In the genomic region with DNA sequence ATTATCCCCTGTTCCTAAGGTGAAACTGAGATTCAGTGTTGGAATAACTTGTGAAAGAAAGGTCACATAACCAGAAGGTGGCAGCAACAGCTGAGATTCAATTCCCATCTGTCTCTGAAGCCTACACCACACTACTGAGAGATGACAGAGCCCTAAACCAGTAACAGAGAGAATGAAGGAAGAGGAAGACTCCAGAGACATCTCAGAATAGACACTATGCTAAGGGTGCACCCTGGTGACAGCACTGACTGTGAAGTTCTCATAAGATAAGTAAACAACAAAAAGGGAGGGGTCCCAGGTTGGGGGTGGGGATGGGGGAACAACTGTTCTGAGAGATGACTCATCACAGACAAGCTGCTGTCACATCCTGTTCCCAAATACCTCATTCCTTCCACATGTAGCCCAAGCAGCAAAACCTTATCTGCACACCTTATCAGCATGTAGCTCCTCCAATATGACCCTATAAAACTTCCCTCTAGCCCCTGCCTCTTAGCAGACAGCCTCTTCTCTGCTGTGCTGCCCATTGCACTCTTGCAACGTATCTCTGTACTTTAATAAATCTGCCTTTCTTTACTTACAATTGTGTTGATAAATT, we compare ENCODE assay signal across 9 cellular contexts. TPM values are rescaled to one million over a fixed set of nuclear protein-coding genes. Genes with fewer than 3 reads are reported as not detected.
DNase-seq lines count a peak whose midpoint lies in the region; ATAC-seq, FAIRE-seq and TF ChIP-seq lines count a peak whose summit lies in the region.
"Had no signal": no experiment of that assay in that cellular context is flagged by ENCODE, and none has a peak within 500 bp of the region (broad histone marks: within the 10 kb centered on the region; RNA-seq: fewer than 3 reads in every experiment).

No MANE protein-coding gene starts in this region.

- H2BK5ac ChIP-seq in H1 (ENCODE audit: low read depth, low read length): no peak overlapping the region
- no peak overlapping the region for H2BK5ac ChIP-seq in neuronal stem cell (ENCODE audit: low read length)

- peaks cover 13% of the 10 kb centered on the region for H3K9me3 Mint-ChIP-seq in type B pancreatic cell

- POLR2A ChIA-PET in PC-9 (lab: Charles Lee; ENCODE audit: unreplicated experiment) (no interaction called here), H1 (lab: Charles Lee; ENCODE audit: partially characterized antibody) (no interaction called here)

- H4K20me1 ChIP-seq in PC-9 (ENCODE audit: insufficient read depth): no peaks in the 10 kb centered on the region
- no peaks in the 10 kb centered on the region for H4K20me1 ChIP-seq in H1 (replicated peaks in 1 of 2; ENCODE audit: control insufficient read depth in 1 of 2, insufficient read depth in 2 of 2, low read length in 2 of 2)

- H3K27ac Mint-ChIP-seq in type B pancreatic cell: no peak overlapping the region

- H3K14ac ChIP-seq in H1 (ENCODE audit: insufficient read length): no peak overlapping the region
- no peak overlapping the region for H3K14ac ChIP-seq in neuronal stem cell (ENCODE audit: low read length)

- no peak overlapping the region for H3K9ac ChIP-seq in H1 (replicated peaks in 1 of 4; ENCODE audit: extremely low read depth in 1 of 4, low read depth in 3 of 4, low read length in 3 of 4)
- no peak overlapping the region for H3K9ac ChIP-seq in neuronal stem cell (ENCODE audit: low read depth, low read length, poor library complexity)

- FAIRE-seq in H1 (lab: Jason Lieb, UNC) (no peak), urothelium cell line (lab: Jason Lieb, UNC) (no peak)

- H3K4me3 ChIP-seq in cardiac muscle cell (no peak overlapping the region), PC-9 (no peak overlapping the region), H1 (ENCODE audit: extremely low read depth in 1 of 4, insufficient read depth in 2 of 4, low read depth in 3 of 4, low read length in 4 of 4) (no peak overlapping the region), upper lobe of right lung (no peak overlapping the region), neuronal stem cell (ENCODE audit: low read length in 2 of 2) (no peak overlapping the region)
- H3K4me3 ChIP-seq: left lung had no signal

- H2AFZ ChIP-seq in PC-9 (no peak overlapping the region), H1 (ENCODE audit: low read length) (no peak overlapping the region), neuronal stem cell (ENCODE audit: low read length) (no peak overlapping the region)

- H4K8ac ChIP-seq in H1 (ENCODE audit: extremely low read depth, insufficient read depth, low read length) (no peak overlapping the region), neuronal stem cell (ENCODE audit: low read depth, low read length) (no peak overlapping the region)

- H2BK20ac ChIP-seq in H1 (ENCODE audit: low read length): no peak overlapping the region

- H3K4me2 ChIP-seq in PC-9 (no peak overlapping the region), H1 (ENCODE audit: insufficient read depth in 1 of 2, low read depth in 2 of 2, low read length in 2 of 2) (no peak overlapping the region), neuronal stem cell (ENCODE audit: insufficient read depth, low read length, poor library complexity, severe bottlenecking) (no peak overlapping the region)

- H3K27ac ChIP-seq in cardiac muscle cell (no peak overlapping the region), PC-9 (no peak overlapping the region), H1 (ENCODE audit: low read depth, low read length) (no peak overlapping the region), upper lobe of right lung (no peak overlapping the region), neuronal stem cell (replicated peaks; ENCODE audit: low read length) (no peak overlapping the region)
- H3K27ac ChIP-seq: left lung had no signal

- no peak overlapping the region for H3K56ac ChIP-seq in H1 (replicated peaks; ENCODE audit: insufficient read length, low read depth, low read length)

- H3K18ac ChIP-seq in H1 (ENCODE audit: extremely low read depth, low read length) (no peak overlapping the region), neuronal stem cell (ENCODE audit: low read length) (no peak overlapping the region)

- no peaks in the 10 kb centered on the region for H3K4me1 ChIP-seq in cardiac muscle cell (ENCODE audit: low read depth)
- H3K4me1 ChIP-seq in PC-9 (replicated peaks; ENCODE audit: insufficient read depth): 0 out of 2 replicates have a peak, but pooled peaks cover 4% of the 10 kb centered on the region
- H3K4me1 ChIP-seq in H1 (replicated peaks in 1 of 4; ENCODE audit: control insufficient read depth in 3 of 4, insufficient read depth in 4 of 4, low read length in 3 of 4): no peaks in the 10 kb centered on the region
- H3K4me1 ChIP-seq in upper lobe of right lung: no peaks in the 10 kb centered on the region
- no peaks in the 10 kb centered on the region for H3K4me1 ChIP-seq in neuronal stem cell (ENCODE audit: control insufficient read depth in 2 of 2, insufficient read depth in 1 of 2, low read depth in 1 of 2, low read length in 2 of 2)
- H3K4me1 ChIP-seq: left lung had no signal

- intact Hi-C loops in Right ventricle myocardium inferior (cut with DNase I): no loop called here
- intact Hi-C loops in PC-9 (cut with micrococcal nuclease; ENCODE audit: unreplicated experiment): loop anchor here (2.0 kb wide), 1 partner anchor 380 kb away; the partner anchor contains the start of gene VPS36
- intact Hi-C loops in upper lobe of right lung (cut with DNase I): no loop called here

- H2BK12ac ChIP-seq in H1 (ENCODE audit: low read depth, low read length) (no peak overlapping the region), neuronal stem cell (ENCODE audit: low read length) (no peak overlapping the region)

- no TSS peak for BruUV-seq in PC-9 (replicated peaks; lab: Mats Ljungman, UMichigan)

- H3K36me3 Mint-ChIP-seq in type B pancreatic cell: peaks cover 11% of the 10 kb centered on the region

- H2BK120ac ChIP-seq in H1 (replicated peaks; ENCODE audit: low read depth, low read length) (no peak overlapping the region), neuronal stem cell (ENCODE audit: low read depth, low read length) (no peak overlapping the region)

- peak; percentile 30 for TF ChIP-seq CTCF in cardiac muscle cell (IDR thresholded peaks at IDR 0.05; ENCODE audit: low read depth, low read length)
- TF ChIP-seq CTCF in PC-9 (conservative IDR thresholded peaks at IDR 0.05): peak; percentile 46; the same call in 1 of the 2 replicates
- TF ChIP-seq CTCF in H1 (IDR thresholded peaks at IDR 0.05; ENCODE audit: control extremely low read depth in 1 of 3, insufficient read depth in 1 of 3, low read depth in 1 of 3, low read length in 3 of 3): no peak
- no peak for TF ChIP-seq CTCF in upper lobe of right lung (IDR thresholded peaks at IDR 0.05)
- TF ChIP-seq CTCF in type B pancreatic cell (conservative IDR thresholded peaks at IDR 0.05): no peak

- H3K36me3 ChIP-seq in cardiac muscle cell (no peaks in the 10 kb centered on the region), PC-9 (ENCODE audit: low read depth) (no peaks in the 10 kb centered on the region), H1 (ENCODE audit: control insufficient read depth in 2 of 4, insufficient read depth in 4 of 4, low read length in 3 of 4) (0 out of 8 replicates have a peak, but pooled peaks cover 0 to 4% (median 0%) of the 10 kb centered on the region in 4 experiments), upper lobe of right lung (no peaks in the 10 kb centered on the region), neuronal stem cell (replicated peaks in 1 of 2; ENCODE audit: control insufficient read depth in 2 of 2, insufficient read depth in 2 of 2, low read length in 2 of 2) (no peaks in the 10 kb centered on the region)
- H3K36me3 ChIP-seq: left lung had no signal

- no peak overlapping the region for H4K5ac ChIP-seq in H1 (ENCODE audit: insufficient read length, low read depth, low read length)

- H3K4me3 Mint-ChIP-seq in type B pancreatic cell: no peak overlapping the region

- H3K79me1 ChIP-seq in H1 (ENCODE audit: low read depth, low read length): no peaks in the 10 kb centered on the region
- no peaks in the 10 kb centered on the region for H3K79me1 ChIP-seq in neuronal stem cell (ENCODE audit: low read depth, low read length)

- no peaks in the 10 kb centered on the region for H3F3A ChIP-seq in PC-9 (ENCODE audit: insufficient read depth, low read depth)

- H3K27me3 ChIP-seq in cardiac muscle cell (no peaks in the 10 kb centered on the region), PC-9 (ENCODE audit: insufficient read depth, low read depth) (no peaks in the 10 kb centered on the region), H1 (replicated peaks in 1 of 4; ENCODE audit: control insufficient read depth in 3 of 4, extremely low read depth in 1 of 4, insufficient read depth in 3 of 4, low read length in 3 of 4) (no peaks in the 10 kb centered on the region), upper lobe of right lung (no peaks in the 10 kb centered on the region), neuronal stem cell (ENCODE audit: control insufficient read depth in 3 of 3, insufficient read depth in 3 of 3, low read depth in 1 of 3, low read length in 3 of 3) (peaks cover 0 to 2% (median 0%) of the 10 kb centered on the region in 3 experiments)
- H3K27me3 ChIP-seq: left lung had no signal

- no peaks in the 10 kb centered on the region for H3K27me3 Mint-ChIP-seq in type B pancreatic cell

- no peak overlapping the region for H4K91ac ChIP-seq in H1 (replicated peaks; ENCODE audit: insufficient read length, low read length)
- H4K91ac ChIP-seq in neuronal stem cell (ENCODE audit: low read depth, low read length, poor library complexity): no peak overlapping the region

- H3K4ac ChIP-seq in H1 (replicated peaks; ENCODE audit: insufficient read length, low read depth, low read length): no peak overlapping the region
- H3K4ac ChIP-seq in neuronal stem cell (ENCODE audit: low read length): no peak overlapping the region

- WGBS in H1 (ENCODE audit: extremely low coverage in 1 of 2, insufficient coverage in 1 of 2, insufficient read length in 1 of 2, insufficient replicate concordance in 2 of 2, low coverage in 1 of 2, low lambda C conversion rate in 2 of 2, missing lambda C conversion rate in 1 of 2), 2 experiments: 93% methylated on average over 1 of the region's 1 CpG; no CpG with 5 or more reads in 1 of the 2 experiments
- no CpG with 5 or more reads among the region's 1 CpG for WGBS in neuronal stem cell (ENCODE audit: extremely low coverage in 2 of 2, insufficient read length in 2 of 2, insufficient replicate concordance in 1 of 2), 2 donors

- H3K9me3 ChIP-seq in cardiac muscle cell (ENCODE audit: low read depth) (no peaks in the 10 kb centered on the region), PC-9 (ENCODE audit: insufficient read depth, low read depth) (peaks cover 17% of the 10 kb centered on the region; the same call in 1 of the 2 replicates), H1 (ENCODE audit: insufficient read depth in 2 of 2, low read depth in 1 of 2, low read length in 1 of 2) (peaks cover 29 to 39% of the 10 kb centered on the region in 2 experiments), upper lobe of right lung (peaks cover 13% of the 10 kb centered on the region), neuronal stem cell (replicated peaks in 1 of 2; ENCODE audit: control insufficient read depth in 2 of 2, insufficient read depth in 1 of 2, low read depth in 1 of 2, low read length in 2 of 2) (peaks cover 13 to 14% of the 10 kb centered on the region in 2 donors)

- no peaks in the 10 kb centered on the region for H3K4me1 Mint-ChIP-seq in type B pancreatic cell (ENCODE audit: unreplicated experiment)

- TF ChIP-seq POLR2A in H1 (IDR thresholded peaks at IDR 0.05; ENCODE audit: control extremely low read depth in 1 of 2, low read depth in 2 of 2, low read length in 2 of 2): no peak

- no peaks in the 10 kb centered on the region for H3K23me2 ChIP-seq in H1 (ENCODE audit: low read depth, low read length)

- H2AK5ac ChIP-seq in H1 (ENCODE audit: low read depth, low read length) (no peak overlapping the region), neuronal stem cell (ENCODE audit: low read depth, low read length) (no peak overlapping the region)

- CTCF ChIA-PET in PC-9 (lab: Charles Lee): no interaction called here
- CTCF ChIA-PET in H1 (lab: Charles Lee; ENCODE audit: partially characterized antibody): interaction anchor here (1.1 kb wide), 2 partner anchors 9 to 57 kb away, joined by 3 read pairs; no protein-coding TSS in a partner anchor

- H3K23ac ChIP-seq in H1 (ENCODE audit: insufficient read length) (no peak overlapping the region), neuronal stem cell (ENCODE audit: low read depth, low read length, poor library complexity) (no peak overlapping the region)

- H2BK15ac ChIP-seq in H1 (ENCODE audit: low read length) (no peak overlapping the region), neuronal stem cell (ENCODE audit: low read length) (no peak overlapping the region)

- H3K79me2 ChIP-seq in PC-9 (ENCODE audit: low read depth) (no peaks in the 10 kb centered on the region), H1 (ENCODE audit: control insufficient read depth in 1 of 2, insufficient read depth in 2 of 2, low read length in 2 of 2) (no peaks in the 10 kb centered on the region)

- DNase-seq in cardiac muscle cell (ENCODE audit: low read depth in 1 of 2, low spot score in 1 of 2) (peak in 1 of 2 donors; percentile 48), Right ventricle myocardium inferior (ENCODE audit: missing footprints) (no peak), PC-9 (no peak), H1 (ENCODE audit: low read depth in 1 of 2, low spot score in 2 of 2) (no peak), urothelium cell line (ENCODE audit: low spot score) (peak; percentile 35), upper lobe of right lung (no peak), type B pancreatic cell (ENCODE audit: extremely low spot score, unreplicated experiment) (no peak), neuronal stem cell (ENCODE audit: low spot score) (no peak)
- DNase-seq: left lung had no signal

- no peaks in the 10 kb centered on the region for H3K9me2 ChIP-seq in PC-9 (ENCODE audit: insufficient read depth)

- no peak for TF ChIP-seq EP300 in H1 (IDR thresholded peaks at IDR 0.05; ENCODE audit: borderline replicate concordance in 1 of 2, low read depth in 2 of 2, low read length in 2 of 2)

- TF ChIP-seq RAD21 in H1 (IDR thresholded peaks at IDR 0.05 in 1 of 2, conservative IDR thresholded peaks at IDR 0.05 in 1 of 2; ENCODE audit: low read depth in 2 of 2, low read length in 2 of 2): peak; percentile 18 to 23; a peak in 2 of 4 replicates

- no peak for ATAC-seq in Right ventricle myocardium inferior
- no peak for ATAC-seq in upper lobe of right lung
- ATAC-seq: left lung had no signal

RNA-seq across cellular contexts. Expression of gene UTP14C, which starts 46.5 kb away (rescaled TPM):
- total RNA-seq in cardiac muscle cell: 9.5 and 12.6 TPM in 2 replicates
- polyA plus RNA-seq in cardiac muscle cell: 8.0 TPM in 2 replicates
- 9.6 TPM for total RNA-seq in Right ventricle myocardium inferior
- total RNA-seq in PC-9 (2021): 5.8 and 11.4 TPM in 2 replicates
- 22.7 and 23.0 TPM in 2 replicates for total RNA-seq in H1 (2021; fragmentation: NEBNext Ultra II Directional; extraction: Animal tissue kit (Norgen Biotek cat#: 25700))
- polyA plus RNA-seq in H1 (2011; rRNA removed): 4.0 and 6.8 TPM in 2 replicates
- 9.1 TPM for polyA plus RNA-seq in H1 (2011; cell fraction: cytosol; rRNA removed)
- polyA plus RNA-seq in H1 (2011; cell fraction: nucleus; rRNA removed): 5.9 TPM
- 10.0 to 18.6 TPM (median 12.0 TPM) in 4 replicates for polyA plus RNA-seq in H1 (2012, experiment 1 of 2)
- 0.77 TPM for polyA plus RNA-seq in H1 (2012, experiment 2 of 2)
- polyA plus RNA-seq in H1 (2013, experiment 1 of 2): 26.8 TPM
- polyA plus RNA-seq in H1 (2013, experiment 2 of 2): 27.4 TPM
- polyA minus RNA-seq in H1 (2011; rRNA and poly(A)+ RNA removed): 14.9 and 18.7 TPM in 2 replicates
- 10.5 TPM for polyA minus RNA-seq in H1 (2011; cell fraction: cytosol; rRNA and poly(A)+ RNA removed)
- polyA minus RNA-seq in H1 (2011; cell fraction: nucleus; rRNA and poly(A)+ RNA removed): 20.1 TPM
- total RNA-seq in upper lobe of right lung: 20.5 TPM
- 15.5 and 18.7 TPM in 2 replicates for total RNA-seq in type B pancreatic cell (ENCODE audit: low replicate concordance)
- 16.2 TPM for polyA plus RNA-seq in neuronal stem cell (2013, experiment 1 of 2)
- polyA plus RNA-seq in neuronal stem cell (2013, experiment 2 of 2): 15.9 TPM

RNA-seq across cellular contexts. Expression of gene NEK5, which starts 57.8 kb away (rescaled TPM):
- total RNA-seq in cardiac muscle cell: 0.33 TPM in 1 of 2 replicates, not detected in the other
- polyA plus RNA-seq in cardiac muscle cell: 0.34 and 0.71 TPM in 2 replicates
- 0.11 TPM for total RNA-seq in Right ventricle myocardium inferior
- not detected in 2 replicates for total RNA-seq in PC-9 (2021)
- total RNA-seq in H1 (2021; fragmentation: NEBNext Ultra II Directional; extraction: Animal tissue kit (Norgen Biotek cat#: 25700)): 0.27 and 0.35 TPM in 2 replicates
- polyA plus RNA-seq in H1 (2011; rRNA removed): 0.12 and 0.17 TPM in 2 replicates
- polyA plus RNA-seq in H1 (2011; cell fraction: cytosol; rRNA removed): 0.21 TPM
- polyA plus RNA-seq in H1 (2011; cell fraction: nucleus; rRNA removed): 0.20 TPM
- 0.25 to 0.72 TPM (median 0.36 TPM) in 4 replicates for polyA plus RNA-seq in H1 (2012, experiment 1 of 2)
- not detected for polyA plus RNA-seq in H1 (2012, experiment 2 of 2)
- polyA plus RNA-seq in H1 (2013, experiment 1 of 2): 0.36 TPM
- 0.39 TPM for polyA plus RNA-seq in H1 (2013, experiment 2 of 2)
- polyA minus RNA-seq in H1 (2011; rRNA and poly(A)+ RNA removed): 0.10 and 0.13 TPM in 2 replicates
- not detected for polyA minus RNA-seq in H1 (2011; cell fraction: cytosol; rRNA and poly(A)+ RNA removed)
- polyA minus RNA-seq in H1 (2011; cell fraction: nucleus; rRNA and poly(A)+ RNA removed): 0.50 TPM
- total RNA-seq in upper lobe of right lung: 0.52 TPM
- total RNA-seq in type B pancreatic cell (ENCODE audit: low replicate concordance): 1.5 and 5.2 TPM in 2 replicates
- 0.18 TPM for polyA plus RNA-seq in neuronal stem cell (2013, experiment 1 of 2)
- 0.18 TPM for polyA plus RNA-seq in neuronal stem cell (2013, experiment 2 of 2)

RNA-seq across cellular contexts. Expression of gene ALG11, which starts 58.8 kb away (rescaled TPM):
- total RNA-seq in cardiac muscle cell (24.8 and 26.1 TPM in 2 replicates), Right ventricle myocardium inferior (20.9 TPM), PC-9 (2021) (15.0 and 15.7 TPM in 2 replicates), upper lobe of right lung (38.4 TPM), type B pancreatic cell (ENCODE audit: low replicate concordance) (40.9 and 45.5 TPM in 2 replicates)
- polyA plus RNA-seq in cardiac muscle cell (26.2 and 27.8 TPM in 2 replicates), H1 (2011; rRNA removed) (4.5 and 5.2 TPM in 2 replicates)
- total RNA-seq in H1 (2021; fragmentation: NEBNext Ultra II Directional; extraction: Animal tissue kit (Norgen Biotek cat#: 25700)): 36.2 and 39.9 TPM in 2 replicates
- polyA plus RNA-seq in H1 (2011; cell fraction: cytosol; rRNA removed): 10.6 TPM
- 5.4 TPM for polyA plus RNA-seq in H1 (2011; cell fraction: nucleus; rRNA removed)
- 10.0 to 24.4 TPM (median 14.9 TPM) in 4 replicates for polyA plus RNA-seq in H1 (2012, experiment 1 of 2)
- 0.72 TPM for polyA plus RNA-seq in H1 (2012, experiment 2 of 2)
- polyA plus RNA-seq in H1 (2013, experiment 1 of 2): 17.5 TPM
- 18.2 TPM for polyA plus RNA-seq in H1 (2013, experiment 2 of 2)
- polyA minus RNA-seq in H1 (2011; rRNA and poly(A)+ RNA removed): 16.6 and 23.2 TPM in 2 replicates
- 10.3 TPM for polyA minus RNA-seq in H1 (2011; cell fraction: cytosol; rRNA and poly(A)+ RNA removed)
- 41.1 TPM for polyA minus RNA-seq in H1 (2011; cell fraction: nucleus; rRNA and poly(A)+ RNA removed)
- 11.8 TPM for polyA plus RNA-seq in neuronal stem cell (2013, experiment 1 of 2)
- polyA plus RNA-seq in neuronal stem cell (2013, experiment 2 of 2): 12.4 TPM

RNA-seq across cellular contexts. Expression of gene ATP7B, which starts 59.8 kb away (rescaled TPM):
- total RNA-seq in cardiac muscle cell: 9.1 and 14.4 TPM in 2 replicates
- 3.9 and 4.9 TPM in 2 replicates for polyA plus RNA-seq in cardiac muscle cell
- total RNA-seq in Right ventricle myocardium inferior: 3.3 TPM
- total RNA-seq in PC-9 (2021): 0.43 and 1.2 TPM in 2 replicates
- total RNA-seq in H1 (2021; fragmentation: NEBNext Ultra II Directional; extraction: Animal tissue kit (Norgen Biotek cat#: 25700)): 9.2 and 10.8 TPM in 2 replicates
- polyA plus RNA-seq in H1 (2011; rRNA removed): 4.1 and 4.4 TPM in 2 replicates
- 5.0 TPM for polyA plus RNA-seq in H1 (2011; cell fraction: cytosol; rRNA removed)
- polyA plus RNA-seq in H1 (2011; cell fraction: nucleus; rRNA removed): 11.2 TPM
- 4.2 to 6.0 TPM (median 4.9 TPM) in 4 replicates for polyA plus RNA-seq in H1 (2012, experiment 1 of 2)
- polyA plus RNA-seq in H1 (2012, experiment 2 of 2): 2.1 TPM
- 4.8 TPM for polyA plus RNA-seq in H1 (2013, experiment 1 of 2)
- 5.0 TPM for polyA plus RNA-seq in H1 (2013, experiment 2 of 2)
- polyA minus RNA-seq in H1 (2011; rRNA and poly(A)+ RNA removed): 22.4 and 28.1 TPM in 2 replicates
- 10.3 TPM for polyA minus RNA-seq in H1 (2011; cell fraction: cytosol; rRNA and poly(A)+ RNA removed)
- 22.7 TPM for polyA minus RNA-seq in H1 (2011; cell fraction: nucleus; rRNA and poly(A)+ RNA removed)
- 5.8 TPM for total RNA-seq in upper lobe of right lung
- 24.0 and 27.7 TPM in 2 replicates for total RNA-seq in type B pancreatic cell (ENCODE audit: low replicate concordance)
- polyA plus RNA-seq in neuronal stem cell (2013, experiment 1 of 2): 4.0 TPM
- polyA plus RNA-seq in neuronal stem cell (2013, experiment 2 of 2): 4.3 TPM

Comparison
In these comparisons a context has a peak if more than half of its experiments do, and no peak if none do; other contexts are left out.
1. CTCF ChIP-seq: peak in cardiac muscle cell (single experiment) and PC-9 (single experiment); none in H1 (0 of 3), upper lobe of right lung (single experiment) and type B pancreatic cell (single experiment).